Comparison of ENCODE assay signal across 14 cellular contexts in the genomic region with DNA sequence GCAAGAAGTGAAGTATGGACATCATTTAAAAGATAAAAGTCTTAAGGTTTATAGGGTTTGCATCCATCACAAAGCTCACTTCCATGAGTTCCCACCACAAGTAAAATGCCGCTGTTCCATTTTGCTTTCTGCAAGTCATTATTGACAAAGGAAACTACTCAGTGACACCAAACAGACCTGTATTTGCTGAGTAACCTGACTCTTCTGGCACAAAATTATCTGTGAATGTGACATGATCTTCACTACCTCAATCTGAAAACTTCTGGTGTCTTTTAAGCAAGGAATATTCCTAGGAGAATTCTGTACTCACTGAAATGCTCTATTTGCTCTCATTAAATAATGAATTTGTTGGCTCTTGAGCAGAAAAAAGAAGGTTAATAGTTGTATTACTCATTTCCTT.
"Had no signal": no experiment of that assay in that cellular context is flagged by ENCODE, and none has a peak within 500 bp of the region (broad histone marks: within the 10 kb centered on the region; RNA-seq: fewer than 3 reads in every experiment).

No MANE protein-coding gene starts in this region.

- H3K9me3 ChIP-seq: stomach, vagina had no signal

- H3K27ac ChIP-seq: cardiac muscle cell, stomach, vagina had no signal

- H3K36me3 ChIP-seq: cardiac muscle cell, stomach, vagina had no signal

- H3K27me3 ChIP-seq: cardiac muscle cell, stomach, vagina had no signal

- DNase-seq: activated CD4-positive, alpha-beta memory T cell treated with anti-CD3 and anti-CD28 coated beads for 36 hours; activated CD4-positive, alpha-beta T cell treated with anti-CD3 and anti-CD28 coated beads for 36 hours; activated naive CD4-positive, alpha-beta T cell; activated naive CD8-positive, alpha-beta T cell treated with anti-CD3 and anti-CD28 coated beads for 36 hours; amniotic stem cell; effector memory CD8-positive, alpha-beta T cell; left ventricle myocardium superior; nephron progenitor cell; nucleus accumbens; stimulated activated CD4-positive, alpha-beta T cell treated with anti-CD3 and anti-CD28 coated beads, Interleukin-4, amount 100 ng/mL, for 24 hours; stomach; trophoblast cell had no signal

- H3K4me3 ChIP-seq: cardiac muscle cell, stomach, vagina had no signal

- H3K4me1 ChIP-seq: stomach, vagina had no signal
